1 cellular context compared by ENCODE assay signal in the genomic region with DNA sequence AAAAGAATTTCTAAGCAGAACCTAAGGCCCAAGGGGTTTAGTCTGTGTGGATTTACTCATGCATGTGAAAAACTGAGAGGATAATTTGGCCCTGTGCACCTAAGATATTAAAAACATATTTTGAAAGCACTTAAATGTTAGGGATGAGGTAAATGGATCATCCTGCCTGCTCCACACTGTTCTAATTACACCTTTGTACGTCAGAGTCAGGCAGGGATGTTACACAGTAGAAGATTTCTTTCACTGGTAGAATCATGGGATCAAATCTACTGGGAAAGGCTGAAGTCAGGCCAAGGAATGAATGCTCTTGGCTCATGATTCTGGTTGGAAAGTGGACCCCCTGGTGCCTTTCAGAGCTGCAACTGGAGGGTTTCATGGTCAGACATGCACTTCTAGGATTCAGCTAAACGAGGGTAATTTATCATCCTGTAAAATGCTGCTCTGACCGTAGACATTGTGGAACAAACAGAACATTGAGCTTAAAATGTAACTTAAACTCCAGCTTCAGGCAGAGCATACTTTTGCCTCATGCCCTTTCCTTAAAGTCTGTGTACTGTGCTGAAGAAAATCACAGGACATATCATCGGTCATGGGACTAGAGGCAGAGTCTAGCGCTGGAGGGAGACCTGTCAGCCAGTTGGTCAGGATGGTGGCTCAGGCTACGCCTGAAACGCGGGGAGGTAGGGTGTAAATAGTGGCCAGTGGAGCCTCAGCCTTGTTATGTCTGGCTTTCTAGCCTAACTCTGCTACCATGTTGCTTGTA.
TF ChIP-seq lines count a peak whose summit lies in the region.

No MANE protein-coding gene starts in this region.

TF ChIP-seq in liver, 16 proteins besides CTCF, POLR2A, EP300 and RAD21 (continued from another document):
- TF ChIP-seq FOXA1 (IDR thresholded peaks at IDR 0.05) (no peak), YY1 (IDR thresholded peaks at IDR 0.05) (no peak), ATF3 (IDR thresholded peaks at IDR 0.05) (no peak), HNF4A (conservative IDR thresholded peaks at IDR 0.05) (no peak), FOXA2 (IDR thresholded peaks at IDR 0.05) (no peak), MAX (IDR thresholded peaks at IDR 0.05) (no peak), RXRA (IDR thresholded peaks at IDR 0.05) (no peak)
- TF ChIP-seq, protein P1, sequence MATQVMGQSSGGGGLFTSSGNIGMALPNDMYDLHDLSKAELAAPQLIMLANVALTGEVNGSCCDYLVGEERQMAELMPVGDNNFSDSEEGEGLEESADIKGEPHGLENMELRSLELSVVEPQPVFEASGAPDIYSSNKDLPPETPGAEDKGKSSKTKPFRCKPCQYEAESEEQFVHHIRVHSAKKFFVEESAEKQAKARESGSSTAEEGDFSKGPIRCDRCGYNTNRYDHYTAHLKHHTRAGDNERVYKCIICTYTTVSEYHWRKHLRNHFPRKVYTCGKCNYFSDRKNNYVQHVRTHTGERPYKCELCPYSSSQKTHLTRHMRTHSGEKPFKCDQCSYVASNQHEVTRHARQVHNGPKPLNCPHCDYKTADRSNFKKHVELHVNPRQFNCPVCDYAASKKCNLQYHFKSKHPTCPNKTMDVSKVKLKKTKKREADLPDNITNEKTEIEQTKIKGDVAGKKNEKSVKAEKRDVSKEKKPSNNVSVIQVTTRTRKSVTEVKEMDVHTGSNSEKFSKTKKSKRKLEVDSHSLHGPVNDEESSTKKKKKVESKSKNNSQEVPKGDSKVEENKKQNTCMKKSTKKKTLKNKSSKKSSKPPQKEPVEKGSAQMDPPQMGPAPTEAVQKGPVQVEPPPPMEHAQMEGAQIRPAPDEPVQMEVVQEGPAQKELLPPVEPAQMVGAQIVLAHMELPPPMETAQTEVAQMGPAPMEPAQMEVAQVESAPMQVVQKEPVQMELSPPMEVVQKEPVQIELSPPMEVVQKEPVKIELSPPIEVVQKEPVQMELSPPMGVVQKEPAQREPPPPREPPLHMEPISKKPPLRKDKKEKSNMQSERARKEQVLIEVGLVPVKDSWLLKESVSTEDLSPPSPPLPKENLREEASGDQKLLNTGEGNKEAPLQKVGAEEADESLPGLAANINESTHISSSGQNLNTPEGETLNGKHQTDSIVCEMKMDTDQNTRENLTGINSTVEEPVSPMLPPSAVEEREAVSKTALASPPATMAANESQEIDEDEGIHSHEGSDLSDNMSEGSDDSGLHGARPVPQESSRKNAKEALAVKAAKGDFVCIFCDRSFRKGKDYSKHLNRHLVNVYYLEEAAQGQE (IDR thresholded peaks at IDR 0.05): no peak
